ENCODE assay signal across 11 cellular contexts in the genomic region with DNA sequence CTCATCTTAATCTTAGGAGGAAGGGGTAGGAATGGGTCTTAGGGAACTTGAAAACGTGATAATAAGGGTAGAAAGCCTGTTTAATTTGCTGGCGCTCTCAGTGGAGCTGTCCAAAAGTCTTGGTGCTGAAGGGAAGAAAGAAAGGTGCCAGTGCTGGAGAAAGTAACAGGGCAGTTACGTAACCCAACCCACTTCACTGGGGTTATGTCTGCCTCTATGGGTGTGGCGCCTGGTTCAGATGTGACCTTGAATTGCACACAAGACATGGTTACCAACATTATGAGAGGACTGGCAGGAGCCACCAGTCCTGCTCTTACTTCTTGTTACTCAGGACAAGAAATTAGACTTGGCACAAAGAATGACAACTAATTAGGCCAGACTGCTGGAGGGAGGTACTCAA. TPM values are rescaled to one million over a fixed set of nuclear protein-coding genes. Genes with fewer than 3 reads are reported as not detected.
DNase-seq lines count a peak whose midpoint lies in the region; ATAC-seq, FAIRE-seq and TF ChIP-seq lines count a peak whose summit lies in the region.
"Had no signal": no experiment of that assay in that cellular context is flagged by ENCODE, and none has a peak within 500 bp of the region (broad histone marks: within the 10 kb centered on the region; RNA-seq: fewer than 3 reads in every experiment).

No MANE protein-coding gene starts in this region.

- H3K9me3 ChIP-seq in IMR-90 (ENCODE audit: control insufficient read depth, insufficient read depth, low read length), result no peaks in the 10 kb centered on the region
- no peaks in the 10 kb centered on the region for H3K9me3 ChIP-seq in keratinocyte (ENCODE audit: control insufficient read depth, low read depth, low read length)
- H3K9me3 ChIP-seq: ovary had no signal

- H3K27ac ChIP-seq in IMR-90 (ENCODE audit: insufficient read depth, low read length) (no peak overlapping the region), keratinocyte (ENCODE audit: control insufficient read depth, insufficient read depth, low read length) (no peak overlapping the region)
- H3K27ac ChIP-seq: ovary had no signal

- no peaks in the 10 kb centered on the region for H3K9me3 Mint-ChIP-seq in activated CD8-positive, alpha-beta T cell treated with anti-CD3 and anti-CD28 coated beads, Interleukin-2, amount 10 ng/mL, durations not matched to agents 7 days and 5 days (ENCODE audit: insufficient read depth)

- dilution Hi-C loops in IMR-90 (cut with HindIII; ENCODE audit: low sequenced_read_pairs, unreplicated experiment), result no loop called here
- dilution Hi-C loops in keratinocyte (cut with MboI; ENCODE audit: extremely low pct_ligation_motif_present, low sequenced_read_pairs), result no loop called here

- no peak overlapping the region for H3K23ac ChIP-seq in IMR-90 (ENCODE audit: low read depth, low read length)

- no peak overlapping the region for H2BK20ac ChIP-seq in IMR-90 (ENCODE audit: low read depth, low read length)

- no peak overlapping the region for H3K4ac ChIP-seq in IMR-90 (ENCODE audit: low read depth, low read length)

- H3K36me3 Mint-ChIP-seq in activated CD8-positive, alpha-beta T cell treated with anti-CD3 and anti-CD28 coated beads, Interleukin-2, amount 10 ng/mL, durations not matched to agents 7 days and 5 days (ENCODE audit: low read depth), result peaks cover 2% of the 10 kb centered on the region

- H3K27ac Mint-ChIP-seq in activated CD8-positive, alpha-beta T cell treated with anti-CD3 and anti-CD28 coated beads, Interleukin-2, amount 10 ng/mL, durations not matched to agents 7 days and 5 days, result no peak overlapping the region

- DNase-seq in COLO829 (ENCODE audit: low spot score) (peak; percentile 45), IMR-90 (peak; percentile 24), keratinocyte (ENCODE audit: low read depth, low spot score) (no peak), middle frontal gyrus (ENCODE audit: extremely low spot score, low spot score) (no peak), cerebellum (ENCODE audit: low spot score) (no peak)
- DNase-seq in activated CD8-positive, alpha-beta T cell treated with anti-CD3 and anti-CD28 coated beads, Interleukin-2, amount 10 ng/mL, durations not matched to agents 7 days and 5 days, result peak; percentile 41
- DNase-seq: DMS153, NCI-H446 treated with DMSO at 0.1 percent for 48 hours, ovary had no signal

- H3K4me1 ChIP-seq in IMR-90 (ENCODE audit: control insufficient read depth, insufficient read depth, low read length), result no peaks in the 10 kb centered on the region
- no peaks in the 10 kb centered on the region for H3K4me1 ChIP-seq in keratinocyte (ENCODE audit: control insufficient read depth, extremely low read depth, insufficient read depth, low read length)

- intact Hi-C loops in IMR-90 (cut with micrococcal nuclease), result loop anchor here (5.0 kb wide), 1 partner anchor 1079 kb away; no protein-coding TSS in a partner anchor

- peaks cover 51% of the 10 kb centered on the region for H3K27me3 Mint-ChIP-seq in activated CD8-positive, alpha-beta T cell treated with anti-CD3 and anti-CD28 coated beads, Interleukin-2, amount 10 ng/mL, durations not matched to agents 7 days and 5 days (ENCODE audit: low read depth)

- no peak overlapping the region for H2BK120ac ChIP-seq in IMR-90 (ENCODE audit: low read depth, low read length)

- TF ChIP-seq RAD21 in IMR-90 (IDR thresholded peaks at IDR 0.05; ENCODE audit: low read length), result no peak

- no peaks in the 10 kb centered on the region for H4K20me1 ChIP-seq in IMR-90 (ENCODE audit: insufficient read depth, low read length)
- peaks cover 2% of the 10 kb centered on the region for H4K20me1 ChIP-seq in keratinocyte (ENCODE audit: control insufficient read depth, extremely low read depth, insufficient read depth, low read length)

- H3K27me3 ChIP-seq in IMR-90 (ENCODE audit: control insufficient read depth, insufficient read depth, low read length) (peaks cover 30% of the 10 kb centered on the region), keratinocyte (ENCODE audit: control insufficient read depth, extremely low read depth, insufficient read depth, low read length) (peaks cover 51% of the 10 kb centered on the region)
- H3K27me3 ChIP-seq: ovary had no signal

- H3K4me3 Mint-ChIP-seq in activated CD8-positive, alpha-beta T cell treated with anti-CD3 and anti-CD28 coated beads, Interleukin-2, amount 10 ng/mL, durations not matched to agents 7 days and 5 days, result no peak overlapping the region

- H4K91ac ChIP-seq in IMR-90 (ENCODE audit: insufficient read depth, low read depth, low read length), result no peak overlapping the region

- H3K79me2 ChIP-seq in keratinocyte (ENCODE audit: control insufficient read depth, insufficient read depth, low read length), result no peaks in the 10 kb centered on the region

- TF ChIP-seq CTCF in IMR-90 (conservative IDR thresholded peaks at IDR 0.05; ENCODE audit: low read depth, low read length) (no peak), keratinocyte (optimal IDR thresholded peaks at IDR 0.05 in 1 of 3, IDR thresholded peaks at IDR 0.05 in 1 of 3, conservative IDR thresholded peaks at IDR 0.05 in 1 of 3; ENCODE audit: extremely low read depth in 1 of 3, insufficient read depth in 2 of 3, low read length in 3 of 3) (no peak)

- CTCF ChIA-PET in IMR-90 (lab: Yijun Ruan, JAX), result no interaction called here
- CTCF ChIA-PET in activated CD8-positive, alpha-beta T cell treated with anti-CD3 and anti-CD28 coated beads, Interleukin-2, amount 10 ng/mL, durations not matched to agents 7 days and 5 days (lab: Charles Lee), result no interaction called here

- H4K5ac ChIP-seq in IMR-90 (ENCODE audit: low read depth, low read length), result no peak overlapping the region

- WGBS in IMR-90 (ENCODE audit: extremely low coverage in 2 of 2, insufficient read length in 1 of 2), 2 experiments, result 18% methylated on average over 2 of the region's 4 CpGs; no CpG with 5 or more reads in 1 of the 2 experiments

- no peak overlapping the region for H2BK15ac ChIP-seq in IMR-90 (ENCODE audit: low read depth, low read length)

- ATAC-seq in IMR-90 (ENCODE audit: low read depth) (peak; percentile 69; the same call in 1 of the 2 replicates), HG02588 (IDR thresholded peaks at IDR 0.05; ENCODE audit: unreplicated experiment) (no peak), GM18909 (IDR thresholded peaks at IDR 0.05; ENCODE audit: poor library complexity, unreplicated experiment) (no peak)
- ATAC-seq in activated CD8-positive, alpha-beta T cell treated with anti-CD3 and anti-CD28 coated beads, Interleukin-2, amount 10 ng/mL, durations not matched to agents 7 days and 5 days, result no peak

- BruUV-seq in IMR-90 (replicated peaks; lab: Mats Ljungman, UMichigan), result no TSS peak

- peaks cover 1% of the 10 kb centered on the region for H3K4me1 Mint-ChIP-seq in activated CD8-positive, alpha-beta T cell treated with anti-CD3 and anti-CD28 coated beads, Interleukin-2, amount 10 ng/mL, durations not matched to agents 7 days and 5 days (ENCODE audit: low read depth)

- H4K8ac ChIP-seq in IMR-90 (ENCODE audit: low read depth in 2 of 2, low read length in 2 of 2), result no peak overlapping the region

- H2AK5ac ChIP-seq in IMR-90 (ENCODE audit: low read depth, low read length), result no peak overlapping the region

- H3K56ac ChIP-seq in IMR-90 (ENCODE audit: extremely low read depth, insufficient read depth, low read length), result no peak overlapping the region

- H3K9ac ChIP-seq in IMR-90 (ENCODE audit: low read depth, low read length) (no peak overlapping the region), keratinocyte (ENCODE audit: control insufficient read depth, extremely low read depth, insufficient read depth, low read length) (no peak overlapping the region)

- H3K79me1 ChIP-seq in IMR-90 (ENCODE audit: low read depth in 1 of 2, low read length in 2 of 2), result no peaks in the 10 kb centered on the region

- POLR2A ChIA-PET in IMR-90 (lab: Charles Lee; ENCODE audit: unreplicated experiment), result no interaction called here
- POLR2A ChIA-PET in activated CD8-positive, alpha-beta T cell treated with anti-CD3 and anti-CD28 coated beads, Interleukin-2, amount 10 ng/mL, durations not matched to agents 7 days and 5 days (lab: Charles Lee), result no interaction called here

- H3K4me3 ChIP-seq in IMR-90 (ENCODE audit: insufficient read depth, low read depth, low read length) (no peak overlapping the region), keratinocyte (ENCODE audit: control insufficient read depth in 2 of 3, extremely low read depth in 1 of 3, insufficient read depth in 2 of 3, low read depth in 1 of 3, low read length in 3 of 3) (no peak overlapping the region)
- H3K4me3 ChIP-seq: ovary had no signal

- no peak for TF ChIP-seq POLR2A in IMR-90 (IDR thresholded peaks at IDR 0.05; ENCODE audit: low read depth, low read length)

- FAIRE-seq in keratinocyte (lab: Jason Lieb, UNC), result peak; percentile 78

- H3K36me3 ChIP-seq in IMR-90 (ENCODE audit: control insufficient read depth, insufficient read depth, low read length), result no peaks in the 10 kb centered on the region
- no peaks in the 10 kb centered on the region for H3K36me3 ChIP-seq in keratinocyte (ENCODE audit: control insufficient read depth in 2 of 2, extremely low read depth in 1 of 2, insufficient read depth in 2 of 2, low read length in 2 of 2)
- H3K36me3 ChIP-seq: ovary had no signal

- H3K18ac ChIP-seq in IMR-90 (ENCODE audit: low read depth, low read length), result no peak overlapping the region

- no peak overlapping the region for H2AK9ac ChIP-seq in IMR-90 (replicated peaks; ENCODE audit: low read depth, low read length, poor library complexity)

- no peak overlapping the region for H2AFZ ChIP-seq in IMR-90 (replicated peaks; ENCODE audit: low read length, poor library complexity)
- H2AFZ ChIP-seq in keratinocyte (ENCODE audit: control insufficient read depth, low read length), result no peak overlapping the region

- H3K14ac ChIP-seq in IMR-90 (replicated peaks; ENCODE audit: low read depth, low read length), result no peak overlapping the region

- in situ Hi-C loops in IMR-90 (cut with MboI; ENCODE audit: low sequenced_read_pairs), result no loop called here

- H2BK5ac ChIP-seq in IMR-90 (ENCODE audit: low read depth, low read length, poor library complexity, severe bottlenecking), result no peak overlapping the region

- H3K4me2 ChIP-seq in IMR-90 (ENCODE audit: low read depth, low read length) (no peak overlapping the region), keratinocyte (ENCODE audit: control insufficient read depth, extremely low read depth, insufficient read depth, low read depth, low read length) (no peak overlapping the region)

- H3K9me1 ChIP-seq in IMR-90 (ENCODE audit: insufficient read depth, low read length) (no peaks in the 10 kb centered on the region), keratinocyte (ENCODE audit: control insufficient read depth, extremely low read depth, insufficient read depth, low read length) (no peaks in the 10 kb centered on the region)

RNA-seq across cellular contexts. Expression of gene GPATCH2L, which starts 18.6 kb away (rescaled TPM):
- total RNA-seq in IMR-90 (2012; rRNA removed), result 51.4 and 58.6 TPM in 2 replicates
- 12.9 and 15.6 TPM in 2 replicates for polyA plus RNA-seq in IMR-90 (2012; rRNA removed)
- polyA plus RNA-seq in IMR-90 (2012; cell fraction: cytosol; rRNA removed), result 29.0 and 45.3 TPM in 2 replicates
- polyA plus RNA-seq in IMR-90 (2012; cell fraction: nucleus; rRNA removed; ENCODE audit: low replicate concordance), result 63.5 and 85.2 TPM in 2 replicates
- 10 to 100 TPM; 52.8 to 55.9 TPM for total RNA-seq in activated CD8-positive, alpha-beta T cell treated with anti-CD3 and anti-CD28 coated beads, Interleukin-2, amount 10 ng/mL, durations not matched to agents 7 days and 5 days
- polyA plus RNA-seq in keratinocyte, result 19.0 to 31.2 TPM (median 28.8 TPM) in 3 replicates
- 22.8 TPM for polyA plus RNA-seq in keratinocyte (2011; ENCODE audit: low read depth)
- polyA plus RNA-seq in keratinocyte (2011; cell fraction: cytosol; rRNA removed), result 9.6 and 14.6 TPM in 2 replicates
- 54.2 and 60.8 TPM in 2 replicates for polyA plus RNA-seq in keratinocyte (2011; cell fraction: nucleus; rRNA removed)
- polyA plus RNA-seq in keratinocyte (2012; ENCODE audit: low replicate concordance), result 12.1 and 13.7 TPM in 2 replicates
- polyA minus RNA-seq in keratinocyte, result 64.3 to 75.6 TPM (median 65.9 TPM) in 3 replicates
- 23.0 TPM for polyA minus RNA-seq in keratinocyte (2011; cell fraction: cytosol; rRNA and poly(A)+ RNA removed)
- 50.1 and 99.1 TPM in 2 replicates for polyA minus RNA-seq in keratinocyte (2011; cell fraction: nucleus; rRNA and poly(A)+ RNA removed)
- total RNA-seq in cerebellum, result 98.5 TPM

Comparison
In these comparisons a context has a peak if more than half of its experiments do, and no peak if none do; other contexts are left out.
1. DNase-seq: peak in COLO829 (single experiment), IMR-90 (single experiment) and activated CD8-positive, alpha-beta T cell treated with anti-CD3 and anti-CD28 coated beads, Interleukin-2, amount 10 ng/mL, durations not matched to agents 7 days and 5 days (single experiment); none in keratinocyte (single experiment), middle frontal gyrus (single experiment) and cerebellum (single experiment).